Comparison of ENCODE assay signal across 12 cellular contexts in the genomic region with DNA sequence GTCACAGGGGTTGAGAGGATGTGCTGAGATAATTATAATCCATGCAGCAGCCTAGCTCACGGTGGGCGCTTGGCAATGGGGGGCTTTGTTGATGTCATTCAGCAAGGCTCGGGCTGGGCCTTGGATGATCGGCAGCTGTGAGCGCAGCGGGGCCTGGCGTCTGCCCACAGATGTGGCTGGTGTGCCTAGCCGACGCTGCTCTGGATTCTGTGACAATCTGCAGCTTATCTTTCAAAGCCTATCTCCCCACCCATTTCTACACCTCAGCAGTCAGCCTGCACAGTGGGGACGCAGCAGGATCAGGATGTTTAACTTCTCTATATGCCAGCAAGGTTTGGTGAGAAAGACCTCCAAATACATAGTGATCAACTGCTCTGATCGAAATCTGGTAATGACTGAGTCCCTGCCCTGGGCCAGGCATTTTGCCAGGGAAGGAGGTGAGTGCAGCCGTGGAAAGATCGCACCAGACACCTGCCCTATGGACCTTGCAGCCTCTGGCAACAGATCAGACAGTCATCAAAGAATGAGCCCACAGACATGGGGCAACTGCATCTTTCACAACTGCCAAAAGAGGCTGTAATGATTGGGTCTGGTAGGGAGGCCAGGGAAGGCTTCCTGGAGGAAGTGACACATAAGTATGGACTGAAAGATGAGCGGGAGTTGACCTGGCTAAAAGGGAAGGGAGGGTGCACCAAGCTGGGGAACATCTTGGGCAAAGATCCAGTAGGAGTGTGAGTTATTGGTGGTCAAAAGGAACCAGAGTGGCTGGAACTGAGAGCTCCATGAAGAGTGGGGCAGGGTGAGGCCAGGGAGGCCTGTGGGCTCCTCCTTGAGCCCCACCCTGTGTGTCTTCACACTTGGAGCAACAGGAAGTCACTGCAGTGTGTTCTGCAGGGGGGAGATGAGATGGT. TPM values are rescaled to one million over a fixed set of nuclear protein-coding genes. Genes with fewer than 3 reads are reported as not detected.
DNase-seq lines count a peak whose midpoint lies in the region; ATAC-seq and TF ChIP-seq lines count a peak whose summit lies in the region.
"Had no signal": no experiment of that assay in that cellular context is flagged by ENCODE, and none has a peak within 500 bp of the region (broad histone marks: within the 10 kb centered on the region; RNA-seq: fewer than 3 reads in every experiment).

No MANE protein-coding gene starts in this region.

- H3K27ac ChIP-seq in cardiac muscle cell (peak overlapping the region; percentile 29), right atrium auricular region (no peak overlapping the region), SJSA1 (no peak overlapping the region), foreskin keratinocyte (no peak overlapping the region), WERI-Rb-1 (no peak overlapping the region)
- H3K27ac ChIP-seq: gastroesophageal sphincter, pancreas had no signal

- H3K4me1 ChIP-seq in cardiac muscle cell (ENCODE audit: low read depth) = peaks cover 30% of the 10 kb centered on the region
- peaks cover 0 to 12% of the 10 kb centered on the region in 2 donors for H3K4me1 ChIP-seq in right atrium auricular region
- peaks cover 50% of the 10 kb centered on the region for H3K4me1 ChIP-seq in SJSA1 (replicated peaks)
- H3K4me1 ChIP-seq in foreskin keratinocyte = peaks cover 10% of the 10 kb centered on the region

- no peaks in the 10 kb centered on the region for H3K27me3 ChIP-seq in cardiac muscle cell
- H3K27me3 ChIP-seq in right atrium auricular region = no peaks in the 10 kb centered on the region
- H3K27me3 ChIP-seq in SJSA1 (replicated peaks) = no peaks in the 10 kb centered on the region
- H3K27me3 ChIP-seq in foreskin keratinocyte = peaks cover 7% of the 10 kb centered on the region
- no peaks in the 10 kb centered on the region for H3K27me3 ChIP-seq in WERI-Rb-1 (ENCODE audit: insufficient read depth, low read depth, severe bottlenecking)
- H3K27me3 ChIP-seq: pancreas had no signal

- H3K36me3 ChIP-seq in cardiac muscle cell = no peaks in the 10 kb centered on the region
- H3K36me3 ChIP-seq in right atrium auricular region = no peaks in the 10 kb centered on the region
- no peaks in the 10 kb centered on the region for H3K36me3 ChIP-seq in SJSA1
- H3K36me3 ChIP-seq in WERI-Rb-1 = no peaks in the 10 kb centered on the region
- H3K36me3 ChIP-seq: gastroesophageal sphincter, pancreas had no signal

- H3K4me3 ChIP-seq in cardiac muscle cell = no peak overlapping the region
- H3K4me3 ChIP-seq in right atrium auricular region = no peak overlapping the region
- no peak overlapping the region for H3K4me3 ChIP-seq in SJSA1
- no peak overlapping the region for H3K4me3 ChIP-seq in WERI-Rb-1 (ENCODE audit: low read depth, low read length)
- H3K4me3 ChIP-seq: gastroesophageal sphincter, pancreas had no signal

- H3K9me3 ChIP-seq in cardiac muscle cell (ENCODE audit: low read depth) = no peaks in the 10 kb centered on the region
- H3K9me3 ChIP-seq in right atrium auricular region = no peaks in the 10 kb centered on the region
- H3K9me3 ChIP-seq in SJSA1 (replicated peaks) = no peaks in the 10 kb centered on the region
- H3K9me3 ChIP-seq in WERI-Rb-1 (ENCODE audit: severe bottlenecking) = no peaks in the 10 kb centered on the region
- H3K9me3 ChIP-seq: gastroesophageal sphincter, pancreas had no signal

- ATAC-seq in foreskin keratinocyte (no peak), HG02840 (IDR thresholded peaks at IDR 0.05; ENCODE audit: low FRiP score, unreplicated experiment) (no peak), GM19467 (IDR thresholded peaks at IDR 0.05; ENCODE audit: unreplicated experiment) (no peak)
- ATAC-seq: gastroesophageal sphincter, pancreas had no signal

- DNase-seq in cardiac muscle cell (ENCODE audit: low read depth in 1 of 2, low spot score in 1 of 2) (peak in 1 of 2 donors; percentile 72), right atrium auricular region (ENCODE audit: low spot score) (no peak), SJSA1 (ENCODE audit: low read depth in 1 of 2, low spot score in 2 of 2) (peak; percentile 35 to 58), foreskin keratinocyte (peak; percentile 33 to 57), WERI-Rb-1 (no peak), HuH-7.5 (ENCODE audit: low spot score) (no peak)
- DNase-seq: activated B cell treated with CpG ODN at 0.5 μM for 24 hours, NCI-H774, pancreas had no signal

- no peak for TF ChIP-seq CTCF in cardiac muscle cell (IDR thresholded peaks at IDR 0.05; ENCODE audit: low read depth, low read length)
- no peak for TF ChIP-seq CTCF in right atrium auricular region (IDR thresholded peaks at IDR 0.05)
- TF ChIP-seq CTCF in foreskin keratinocyte (conservative IDR thresholded peaks at IDR 0.05) = no peak
- TF ChIP-seq CTCF in WERI-Rb-1 (IDR thresholded peaks at IDR 0.05; ENCODE audit: low read depth, low read length) = no peak

RNA-seq across cellular contexts. Expression of a gene that starts 35.3 kb away (rescaled TPM):
- total RNA-seq in cardiac muscle cell (58.2 and 96.3 TPM in 2 replicates), right atrium auricular region (1 to 10 TPM; 1.8 to 2.6 TPM), foreskin keratinocyte (0.14 TPM in 1 of 2 replicates, not detected in the other)
- polyA plus RNA-seq in cardiac muscle cell (38.8 and 58.8 TPM in 2 replicates), foreskin keratinocyte (0.02 and 0.06 TPM in 2 replicates)
- 3.6 and 4.3 TPM in 2 replicates for total RNA-seq in SJSA1 (2014; rRNA removed; shearing (Covaris generic))

Comparison
In these comparisons a context has a peak if more than half of its experiments do, and no peak if none do; other contexts are left out.
1. RNA of a gene that starts 35.3 kb away (total RNA-seq): 58.2 to 96.3 TPM in cardiac muscle cell; 3.6 to 4.3 TPM in SJSA1, 1.8 to 2.6 TPM in right atrium auricular region and 0.14 TPM in foreskin keratinocyte; every median in the first group is over 10 times any median in the second.
2. DNase-seq: peak in SJSA1 (2 of 2) and foreskin keratinocyte (2 of 2); none in right atrium auricular region (single experiment), WERI-Rb-1 (single experiment) and HuH-7.5 (single experiment).